ENCODE assay signal across 9 cellular contexts in genomic region chr7:108142180-108142579, GRCh38. TPM values are rescaled to one million over a fixed set of nuclear protein-coding genes. Genes with fewer than 3 reads are reported as not detected.
"Had no signal": no experiment of that assay in that cellular context is flagged by ENCODE, and none has a peak within 500 bp of the region (broad histone marks: within the 10 kb centered on the region; RNA-seq: fewer than 3 reads in every experiment).

No MANE protein-coding gene starts in this region.

- H3K36me3 ChIP-seq: HAP-1 had no signal

- FAIRE-seq: HepG2 had no signal

- H2AFZ ChIP-seq: GM23248 had no signal

- H3K9ac ChIP-seq: GM23248 had no signal

- H3K4me1 ChIP-seq: HAP-1 had no signal

- H3K27ac ChIP-seq: GM23248, HL-60 had no signal

- ATAC-seq: HCT116, HepG2 had no signal

- H3K9me3 ChIP-seq: HAP-1 had no signal

- H3K4me3 ChIP-seq: GM23248, HAP-1 had no signal

- DNase-seq: GM23248, GOT3, H7, HFFc6 had no signal

RNA-seq across cellular contexts. Expression of gene LAMB4, which starts 12.0 kb away (rescaled TPM):
- total RNA-seq: GM23248, H7, HepG2 had no signal
- polyA plus RNA-seq: IgD-negative memory B cell had no signal
